ENCODE assay signal across 25 cellular contexts in genomic region chr22:40621309-40622151, GRCh38. TPM values are rescaled to one million over a fixed set of nuclear protein-coding genes. Genes with fewer than 3 reads are reported as not detected.
DNase-seq lines count a peak whose midpoint lies in the region; ATAC-seq, FAIRE-seq and TF ChIP-seq lines count a peak whose summit lies in the region.
"Had no signal": no experiment of that assay in that cellular context is flagged by ENCODE, and none has a peak within 500 bp of the region (broad histone marks: within the 10 kb centered on the region; RNA-seq: fewer than 3 reads in every experiment).

No MANE protein-coding gene starts in this region.

- H3K27me3 ChIP-seq in HCT116 (ENCODE audit: insufficient read depth, low read length) (no peaks in the 10 kb centered on the region), HepG2 (ENCODE audit: control insufficient read depth in 1 of 2, insufficient read depth in 2 of 2, low read length in 2 of 2) (no peaks in the 10 kb centered on the region)
- H3K27me3 ChIP-seq: brain microvascular endothelial cell had no signal

- H3K9me3 Mint-ChIP-seq in stimulated activated naive CD8-positive, alpha-beta T cell treated with anti-CD3 and anti-CD28 coated beads, Interleukin-15, amount 100 ng/mL, for 72 hours, result peaks cover 10 to 24% of the 10 kb centered on the region in 2 donors
- H3K9me3 Mint-ChIP-seq in activated CD8-positive, alpha-beta T cell treated with anti-CD3 and anti-CD28 coated beads, Interleukin-2, amount 10 ng/mL, durations not matched to agents 7 days and 5 days (ENCODE audit: insufficient read depth), result no peaks in the 10 kb centered on the region

- TF ChIP-seq POLR2A in HCT116 (IDR thresholded peaks at IDR 0.05; ENCODE audit: borderline replicate concordance, extremely low read depth, insufficient read depth, insufficient read length) (no peak), HepG2 (IDR thresholded peaks at IDR 0.05; ENCODE audit: insufficient read depth in 1 of 2, low read depth in 2 of 2, low read length in 2 of 2) (no peak)

- ATAC-seq in HCT116 (no peak), HepG2 (peak; percentile 33; the same call in 2 of the 3 replicates)
- ATAC-seq in stimulated activated naive CD8-positive, alpha-beta T cell treated with anti-CD3 and anti-CD28 coated beads, Interleukin-15, amount 100 ng/mL, for 72 hours, result no peak
- no peak for ATAC-seq in activated CD8-positive, alpha-beta T cell treated with anti-CD3 and anti-CD28 coated beads, Interleukin-2, amount 10 ng/mL, durations not matched to agents 7 days and 5 days
- ATAC-seq: Right ventricle myocardium inferior; stimulated activated naive B cell treated with anti-CD40 and anti-IgM and Interleukin-4, amounts not matched to agents 10 μg/mL and 1 μg/mL and 100 μg/mL, for 72 hours had no signal

- 38% methylated on average over 9 of the region's 9 CpGs for WGBS in HepG2 (ENCODE audit: low lambda C conversion rate)

- H3K4me1 ChIP-seq in HCT116 (ENCODE audit: control insufficient read depth in 1 of 2, insufficient read depth in 2 of 2, low read length in 2 of 2) (peaks cover 9 to 18% of the 10 kb centered on the region in 2 experiments), HepG2 (ENCODE audit: insufficient read depth, low read length) (peaks cover 25% of the 10 kb centered on the region)

- POLR2A ChIA-PET in HCT116 (lab: Charles Lee) (interaction anchor here (0.7 to 2.5 kb wide), 3 partner anchors 10 to 30 kb away, joined by 3 to 11 read pairs (median 4); partner anchors contain the start of gene MRTFA), HepG2 (lab: Yijun Ruan, JAX) (interaction anchor here (1.2 to 1.4 kb wide), 2 partner anchors 15 to 39 kb away, joined by 3 to 8 read pairs; partner anchors contain the start of gene MRTFA)
- POLR2A ChIA-PET in activated CD8-positive, alpha-beta T cell treated with anti-CD3 and anti-CD28 coated beads, Interleukin-2, amount 10 ng/mL, durations not matched to agents 7 days and 5 days (lab: Charles Lee), result no interaction called here

- H4K20me1 ChIP-seq in HCT116 (ENCODE audit: insufficient read depth), result no peaks in the 10 kb centered on the region
- H4K20me1 ChIP-seq in HepG2 (ENCODE audit: insufficient read depth, low read length), result 0 out of 2 replicates have a peak, but pooled peaks cover 5% of the 10 kb centered on the region

- no peak overlapping the region for H3K4me3 ChIP-seq in HCT116 (replicated peaks in 1 of 2; ENCODE audit: low read depth in 1 of 2, low read length in 2 of 2)
- H3K4me3 ChIP-seq in HepG2 (replicated peaks in 1 of 3; ENCODE audit: insufficient read depth in 1 of 3, low read depth in 2 of 3, low read length in 3 of 3), result peak overlapping the region in 2 of 3 experiments; percentile 4 to 18; a peak in 1 of 6 replicates
- H3K4me3 ChIP-seq: HAP-1 had no signal

- H3K9ac ChIP-seq in HCT116 (ENCODE audit: low read length), result no peak overlapping the region
- H3K9ac ChIP-seq in HepG2 (ENCODE audit: insufficient read depth, low read depth, low read length), result 0 out of 2 replicates have a peak overlapping the region, but pooled peaks have one; percentile 19

- FAIRE-seq in HepG2 (lab: Jason Lieb, UNC), result peak; percentile 56
- FAIRE-seq: small intestine had no signal

- H3K36me3 ChIP-seq in HCT116 (ENCODE audit: control insufficient read depth in 1 of 2, insufficient read depth in 2 of 2, low read length in 2 of 2) (no peaks in the 10 kb centered on the region), HepG2 (replicated peaks in 1 of 2; ENCODE audit: control insufficient read depth in 1 of 2, insufficient read depth in 2 of 2, low read length in 2 of 2) (no peaks in the 10 kb centered on the region; a peak in 1 of 5 replicates)
- H3K36me3 ChIP-seq: brain microvascular endothelial cell, HAP-1 had no signal

- H3K9me3 ChIP-seq in HCT116 (ENCODE audit: control insufficient read depth in 1 of 2, insufficient read depth in 1 of 2, low read depth in 1 of 2, low read length in 2 of 2) (no peaks in the 10 kb centered on the region), HepG2 (ENCODE audit: low read length) (peaks cover 7% of the 10 kb centered on the region; the same call in 1 of the 2 replicates)
- H3K9me3 ChIP-seq: HAP-1 had no signal

- in situ Hi-C loops in SK-MEL-5 (cut with HindIII; ENCODE audit: low pct_unique_long_range_greater_than_20kb, low sequenced_read_pairs), result loop anchor here (10.0 kb wide), 1 partner anchor 87 kb away; no protein-coding TSS in a partner anchor
- in situ Hi-C loops in HepG2 (cut with HindIII; ENCODE audit: extremely low pct_ligation_motif_present, low pct_unique_long_range_greater_than_20kb), result no loop called here

- CTCF ChIA-PET in HCT116 (lab: Charles Lee), result no interaction called here
- CTCF ChIA-PET in HepG2 (lab: Yijun Ruan, JAX; ENCODE audit: low intra/inter-chr PET ratio, low total read pairs), result no interaction called here
- CTCF ChIA-PET in activated CD8-positive, alpha-beta T cell treated with anti-CD3 and anti-CD28 coated beads, Interleukin-2, amount 10 ng/mL, durations not matched to agents 7 days and 5 days (lab: Charles Lee), result interaction anchor here (0.5 to 1.1 kb wide), 2 partner anchors 57 to 199 kb away, joined by 3 read pairs; no protein-coding TSS in a partner anchor

- H3K79me2 ChIP-seq in HCT116 (ENCODE audit: insufficient read depth, low read length) (peaks cover 70% of the 10 kb centered on the region), HepG2 (ENCODE audit: insufficient read depth, low read length) (peaks cover 51% of the 10 kb centered on the region)

- no peaks in the 10 kb centered on the region for H3K9me2 ChIP-seq in HCT116 (ENCODE audit: insufficient read depth)

- RAD21 ChIA-PET in HCT116 (lab: Charles Lee; ENCODE audit: low non-redundant PET in 1 of 2, low total read pairs in 2 of 2, uncharacterized antibody in 2 of 2, unreplicated experiment in 2 of 2), result no interaction called here

- intact Hi-C loops in HCT116 (cut with micrococcal nuclease), result no loop called here
- intact Hi-C loops in HepG2 (cut with micrococcal nuclease; ENCODE audit: unreplicated experiment), result no loop called here

- no peak overlapping the region for H3K4me3 Mint-ChIP-seq in stimulated activated naive CD8-positive, alpha-beta T cell treated with anti-CD3 and anti-CD28 coated beads, Interleukin-15, amount 100 ng/mL, for 72 hours
- no peak overlapping the region for H3K4me3 Mint-ChIP-seq in activated CD8-positive, alpha-beta T cell treated with anti-CD3 and anti-CD28 coated beads, Interleukin-2, amount 10 ng/mL, durations not matched to agents 7 days and 5 days
- H3K4me3 Mint-ChIP-seq: CD4-positive, alpha-beta T cell; stimulated activated naive B cell treated with anti-CD40 and anti-IgM and Interleukin-4, amounts not matched to agents 10 μg/mL and 1 μg/mL and 100 μg/mL, for 72 hours; T-helper 1 cell treated with Interleukin-12 subunit alpha and Interleukin-12 subunit beta and Interleukin-4 antibody, amounts not matched to agents 30 μg/mL and 1 μg/mL, for 36 hours had no signal

- H3K36me3 Mint-ChIP-seq in activated CD8-positive, alpha-beta T cell treated with anti-CD3 and anti-CD28 coated beads, Interleukin-2, amount 10 ng/mL, durations not matched to agents 7 days and 5 days (ENCODE audit: low read depth), result peaks cover 20% of the 10 kb centered on the region

- H3K4me1 Mint-ChIP-seq in stimulated activated naive CD8-positive, alpha-beta T cell treated with anti-CD3 and anti-CD28 coated beads, Interleukin-15, amount 100 ng/mL, for 72 hours, result peaks cover 7% of the 10 kb centered on the region
- peaks cover 5% of the 10 kb centered on the region for H3K4me1 Mint-ChIP-seq in activated CD8-positive, alpha-beta T cell treated with anti-CD3 and anti-CD28 coated beads, Interleukin-2, amount 10 ng/mL, durations not matched to agents 7 days and 5 days (ENCODE audit: low read depth)

- H2AFZ ChIP-seq in HCT116 (ENCODE audit: low read depth, low read length, poor library complexity, severe bottlenecking) (no peak overlapping the region), HepG2 (ENCODE audit: low read length) (no peak overlapping the region)

- TF ChIP-seq RAD21 in HCT116 (IDR thresholded peaks at IDR 0.05; ENCODE audit: low read depth), result no peak
- TF ChIP-seq RAD21 in HepG2 (CRISPR knock-in tag; IDR thresholded peaks at IDR 0.05), result no peak

- H3K4me2 ChIP-seq in HCT116 (ENCODE audit: low read length) (peak overlapping the region; percentile 71), HepG2 (ENCODE audit: low read depth, low read length) (peak overlapping the region; percentile 66)

- no peak for DNase-seq in HCT116 (ENCODE audit: low read depth, low spot score)
- peak; percentile 40 to 76 for DNase-seq in NOMO-1 (lab: John Stamatoyannopoulos, UW; ENCODE audit: unreplicated experiment in 2 of 2)
- peak; percentile 52 for DNase-seq in SK-MEL-5 (ENCODE audit: low read depth, low spot score)
- peak; percentile 74 for DNase-seq in HepG2 (ENCODE audit: low spot score)
- no peak for DNase-seq in substantia nigra (lab: John Stamatoyannopoulos, UW)
- no peak for DNase-seq in COR-L47 (lab: John Stamatoyannopoulos, UW)
- DNase-seq in stimulated activated naive CD8-positive, alpha-beta T cell treated with anti-CD3 and anti-CD28 coated beads, Interleukin-15, amount 100 ng/mL, for 72 hours, result no peak
- DNase-seq in activated CD8-positive, alpha-beta T cell treated with anti-CD3 and anti-CD28 coated beads, Interleukin-2, amount 10 ng/mL, durations not matched to agents 7 days and 5 days, result no peak
- DNase-seq: activated CD8-positive, alpha-beta memory T cell treated with anti-CD3 and anti-CD28 coated beads, Interleukin-2, amount 50 U/mL, for 48 hours; brain microvascular endothelial cell; CD4-positive, alpha-beta T cell; cortex of kidney; DMS 273 treated with DMSO at 0.1 percent for 48 hours; Karpas-422; mammary epithelial cell; NCI-H1417 treated with DMSO at 0.1 percent for 48 hours; small intestine; stimulated activated CD4-positive, alpha-beta T cell treated with anti-CD3 and anti-CD28 coated beads, Interleukin-2, amount 100 ng/mL, for 24 hours; stimulated activated naive B cell treated with anti-CD40 and anti-IgM and Interleukin-4, amounts not matched to agents 10 μg/mL and 1 μg/mL and 100 μg/mL, for 72 hours; WERI-Rb-1 had no signal

- BruUV-seq in HCT116 (replicated peaks; lab: Mats Ljungman, UMichigan) (no TSS peak), HepG2 (replicated peaks; lab: Mats Ljungman, UMichigan) (no TSS peak)

- H3K27ac ChIP-seq in HCT116 (ENCODE audit: low read depth, low read length) (no peak overlapping the region), HepG2 (ENCODE audit: extremely low read length, insufficient read depth, low read length) (peak overlapping the region; percentile 50), substantia nigra (ENCODE audit: low read depth, low read length, poor library complexity, severe bottlenecking) (no peak overlapping the region)
- H3K27ac ChIP-seq: brain microvascular endothelial cell, WERI-Rb-1 had no signal

- no peaks in the 10 kb centered on the region for H3K27me3 Mint-ChIP-seq in stimulated activated naive CD8-positive, alpha-beta T cell treated with anti-CD3 and anti-CD28 coated beads, Interleukin-15, amount 100 ng/mL, for 72 hours
- H3K27me3 Mint-ChIP-seq in activated CD8-positive, alpha-beta T cell treated with anti-CD3 and anti-CD28 coated beads, Interleukin-2, amount 10 ng/mL, durations not matched to agents 7 days and 5 days (ENCODE audit: low read depth), result no peaks in the 10 kb centered on the region
- H3K27me3 Mint-ChIP-seq: CD4-positive, alpha-beta T cell; stimulated activated naive B cell treated with anti-CD40 and anti-IgM and Interleukin-4, amounts not matched to agents 10 μg/mL and 1 μg/mL and 100 μg/mL, for 72 hours had no signal

- no peak overlapping the region for H3K27ac Mint-ChIP-seq in stimulated activated naive CD8-positive, alpha-beta T cell treated with anti-CD3 and anti-CD28 coated beads, Interleukin-15, amount 100 ng/mL, for 72 hours
- no peak overlapping the region for H3K27ac Mint-ChIP-seq in activated CD8-positive, alpha-beta T cell treated with anti-CD3 and anti-CD28 coated beads, Interleukin-2, amount 10 ng/mL, durations not matched to agents 7 days and 5 days
- H3K27ac Mint-ChIP-seq: CD4-positive, alpha-beta T cell; stimulated activated naive B cell treated with anti-CD40 and anti-IgM and Interleukin-4, amounts not matched to agents 10 μg/mL and 1 μg/mL and 100 μg/mL, for 72 hours; T-helper 1 cell treated with Interleukin-12 subunit alpha and Interleukin-12 subunit beta and Interleukin-4 antibody, amounts not matched to agents 30 μg/mL and 1 μg/mL, for 36 hours had no signal

- TF ChIP-seq EP300 in HepG2 (IDR thresholded peaks at IDR 0.05; ENCODE audit: low read depth in 2 of 2, low read length in 2 of 2), result no peak
- TF ChIP-seq EP300 in HepG2 (CRISPR knock-in tag; IDR thresholded peaks at IDR 0.05; ENCODE audit: borderline replicate concordance), result no peak

- no peak for TF ChIP-seq CTCF in HCT116 (IDR thresholded peaks at IDR 0.05 in 2 of 3, conservative IDR thresholded peaks at IDR 0.05 in 1 of 3; ENCODE audit: borderline replicate concordance in 1 of 3, insufficient read depth in 1 of 3, low read depth in 2 of 3, low read length in 2 of 3)
- TF ChIP-seq CTCF in HepG2 (CRISPR knock-in tag; IDR thresholded peaks at IDR 0.05), result no peak

RNA-seq across cellular contexts. Expression of gene MRTFA, which starts 15.0 kb away (rescaled TPM):
- 28.0 TPM for total RNA-seq in HCT116 (2021; ENCODE audit: unreplicated experiment)
- polyA plus RNA-seq in HCT116 (2012), result 18.2 and 21.1 TPM in 2 replicates
- 10.5 and 16.4 TPM in 2 replicates for total RNA-seq in SK-MEL-5 (2014; rRNA removed; shearing (Covaris generic))
- 33.4 and 53.2 TPM in 2 replicates for polyA plus RNA-seq in SK-MEL-5 (2015; cell fraction: cytosol; rRNA removed)
- polyA plus RNA-seq in SK-MEL-5 (2015; cell fraction: nucleus; rRNA removed), result 8.0 and 12.9 TPM in 2 replicates
- 8.2 and 9.9 TPM in 2 replicates for total RNA-seq in HepG2 (2016; rRNA removed; fragmentation: Illumina TruSeq; extraction: Trizol)
- 10.0 and 14.3 TPM in 2 replicates for total RNA-seq in HepG2 (2016; cell fraction: cytosol; rRNA removed; fragmentation: Illumina TruSeq; extraction: Trizol; ENCODE audit: low read depth)
- 5.1 and 7.9 TPM in 2 replicates for total RNA-seq in HepG2 (2016; cell fraction: insoluble cytoplasmic fraction; rRNA removed; fragmentation: Illumina TruSeq; extraction: Trizol)
- total RNA-seq in HepG2 (2016; cell fraction: membrane; rRNA removed; fragmentation: Illumina TruSeq; extraction: Trizol), result 4.8 and 7.5 TPM in 2 replicates
- 11.0 and 11.8 TPM in 2 replicates for total RNA-seq in HepG2 (2016; cell fraction: nucleus; rRNA removed; fragmentation: Illumina TruSeq; extraction: Trizol)
- 2.4 TPM in 2 replicates for polyA plus RNA-seq in HepG2 (2011; rRNA removed)
- polyA plus RNA-seq in HepG2 (2011; cell fraction: cytosol; rRNA removed), result 2.0 and 2.1 TPM in 2 replicates
- 12.6 and 14.1 TPM in 2 replicates for polyA plus RNA-seq in HepG2 (2011; cell fraction: nucleus; rRNA removed)
- polyA plus RNA-seq in HepG2 (2012), result 5.7 and 10.2 TPM in 2 replicates
- polyA plus RNA-seq in HepG2 (2016; cell fraction: cytosol; fragmentation: Illumina TruSeq; extraction: Trizol; ENCODE audit: low read depth), result 0.74 and 0.75 TPM in 2 replicates
- polyA plus RNA-seq in HepG2 (2016; cell fraction: insoluble cytoplasmic fraction; fragmentation: Illumina TruSeq; extraction: Trizol; ENCODE audit: low read depth), result 5.4 and 8.3 TPM in 2 replicates
- polyA plus RNA-seq in HepG2 (2016; cell fraction: membrane; fragmentation: Illumina TruSeq; extraction: Trizol; ENCODE audit: low read depth), result 1.4 and 1.8 TPM in 2 replicates
- 13.8 and 15.2 TPM in 2 replicates for polyA plus RNA-seq in HepG2 (2016; cell fraction: nucleus; fragmentation: Illumina TruSeq; extraction: Trizol; ENCODE audit: insufficient read depth, low read depth)
- polyA minus RNA-seq in HepG2 (2011; rRNA and poly(A)+ RNA removed; ENCODE audit: low replicate concordance), result 19.1 and 29.6 TPM in 2 replicates
- polyA minus RNA-seq in HepG2 (2011; cell fraction: cytosol; rRNA and poly(A)+ RNA removed), result 12.1 and 18.0 TPM in 2 replicates
- 24.1 and 32.1 TPM in 2 replicates for polyA minus RNA-seq in HepG2 (2011; cell fraction: nucleus; rRNA and poly(A)+ RNA removed)
- 10 to 100 TPM; 65.0 to 65.1 TPM for total RNA-seq in activated CD8-positive, alpha-beta T cell treated with anti-CD3 and anti-CD28 coated beads, Interleukin-2, amount 10 ng/mL, durations not matched to agents 7 days and 5 days

RNA-seq across cellular contexts. Expression of gene MCHR1, which starts 57.8 kb away (rescaled TPM):
- total RNA-seq in HCT116 (2021; ENCODE audit: unreplicated experiment) (not detected), HepG2 (2016; rRNA removed; fragmentation: Illumina TruSeq; extraction: Trizol) (0.28 and 0.40 TPM in 2 replicates)
- polyA plus RNA-seq in HCT116 (2012), result not detected in 2 replicates
- not detected in 2 replicates for total RNA-seq in SK-MEL-5 (2014; rRNA removed; shearing (Covaris generic))
- not detected in 2 replicates for polyA plus RNA-seq in SK-MEL-5 (2015; cell fraction: cytosol; rRNA removed)
- polyA plus RNA-seq in SK-MEL-5 (2015; cell fraction: nucleus; rRNA removed), result not detected in 2 replicates
- 0.09 and 0.20 TPM in 2 replicates for total RNA-seq in HepG2 (2016; cell fraction: cytosol; rRNA removed; fragmentation: Illumina TruSeq; extraction: Trizol; ENCODE audit: low read depth)
- total RNA-seq in HepG2 (2016; cell fraction: insoluble cytoplasmic fraction; rRNA removed; fragmentation: Illumina TruSeq; extraction: Trizol), result 0.25 and 0.35 TPM in 2 replicates
- 0.31 and 0.41 TPM in 2 replicates for total RNA-seq in HepG2 (2016; cell fraction: membrane; rRNA removed; fragmentation: Illumina TruSeq; extraction: Trizol)
- 0.28 and 0.34 TPM in 2 replicates for total RNA-seq in HepG2 (2016; cell fraction: nucleus; rRNA removed; fragmentation: Illumina TruSeq; extraction: Trizol)
- polyA plus RNA-seq in HepG2 (2011; rRNA removed), result 0.42 and 0.83 TPM in 2 replicates
- polyA plus RNA-seq in HepG2 (2011; cell fraction: cytosol; rRNA removed), result 0.38 and 0.42 TPM in 2 replicates
- polyA plus RNA-seq in HepG2 (2011; cell fraction: nucleus; rRNA removed), result 0.08 and 0.24 TPM in 2 replicates
- polyA plus RNA-seq in HepG2 (2012), result 0.21 and 0.59 TPM in 2 replicates
- polyA plus RNA-seq in HepG2 (2016; cell fraction: cytosol; fragmentation: Illumina TruSeq; extraction: Trizol; ENCODE audit: low read depth), result 0.16 and 0.25 TPM in 2 replicates
- polyA plus RNA-seq in HepG2 (2016; cell fraction: insoluble cytoplasmic fraction; fragmentation: Illumina TruSeq; extraction: Trizol; ENCODE audit: low read depth), result 0.35 and 0.46 TPM in 2 replicates
- polyA plus RNA-seq in HepG2 (2016; cell fraction: membrane; fragmentation: Illumina TruSeq; extraction: Trizol; ENCODE audit: low read depth), result 0.16 and 0.31 TPM in 2 replicates
- 0.25 TPM in 1 of 2 replicates, not detected in the other for polyA plus RNA-seq in HepG2 (2016; cell fraction: nucleus; fragmentation: Illumina TruSeq; extraction: Trizol; ENCODE audit: insufficient read depth, low read depth)
- polyA minus RNA-seq in HepG2 (2011; rRNA and poly(A)+ RNA removed; ENCODE audit: low replicate concordance), result 2.8 TPM in 1 of 2 replicates, not detected in the other
- not detected in 2 replicates for polyA minus RNA-seq in HepG2 (2011; cell fraction: cytosol; rRNA and poly(A)+ RNA removed)
- not detected in 2 replicates for polyA minus RNA-seq in HepG2 (2011; cell fraction: nucleus; rRNA and poly(A)+ RNA removed)
- not detected for total RNA-seq in activated CD8-positive, alpha-beta T cell treated with anti-CD3 and anti-CD28 coated beads, Interleukin-2, amount 10 ng/mL, durations not matched to agents 7 days and 5 days
- total RNA-seq: CD4-positive, alpha-beta T cell; NCI-H460; osteoblast had no signal

Comparison
In these comparisons a context has a peak if more than half of its experiments do, and no peak if none do; other contexts are left out.
1. DNase-seq: peak in NOMO-1 (2 of 2), SK-MEL-5 (single experiment) and HepG2 (single experiment); none in HCT116 (single experiment), substantia nigra (0 of 49), COR-L47 (single experiment), stimulated activated naive CD8-positive, alpha-beta T cell treated with anti-CD3 and anti-CD28 coated beads, Interleukin-15, amount 100 ng/mL, for 72 hours (0 of 2) and activated CD8-positive, alpha-beta T cell treated with anti-CD3 and anti-CD28 coated beads, Interleukin-2, amount 10 ng/mL, durations not matched to agents 7 days and 5 days (single experiment).
2. H3K4me3 ChIP-seq: peak in HepG2 (2 of 3); none in HCT116 (0 of 2).
3. Of the 20 proteins assayed by ChIP-seq in both HepG2 and HCT116: peak only in HepG2: CEBPB; only in HCT116: none; in both: none; in neither: 19.